Comparison of ENCODE assay signal across 21 cellular contexts in genomic region chr4:150577786-150578185, GRCh38. TPM values are rescaled to one million over a fixed set of nuclear protein-coding genes. Genes with fewer than 3 reads are reported as not detected.
DNase-seq lines count a peak whose midpoint lies in the region; FAIRE-seq and TF ChIP-seq lines count a peak whose summit lies in the region.
"Had no signal": no experiment of that assay in that cellular context is flagged by ENCODE, and none has a peak within 500 bp of the region (broad histone marks: within the 10 kb centered on the region; RNA-seq: fewer than 3 reads in every experiment).

No MANE protein-coding gene starts in this region.

- H3K4me3 ChIP-seq in BE2C (ENCODE audit: low read depth, low read length) (peak overlapping the region; percentile 91), muscle layer of colon (ENCODE audit: low read depth in 1 of 2, low read length in 2 of 2) (peak overlapping the region in 1 of 2 donors; percentile 57), sigmoid colon (peak overlapping the region; percentile 0 to 83 (median 78))

- FAIRE-seq in frontal cortex (lab: Jason Lieb, UNC) = no peak
- FAIRE-seq: H54 had no signal

- H3K27ac ChIP-seq in VCaP (peak overlapping the region; percentile 59; the same call in 1 of the 2 replicates), muscle layer of colon (ENCODE audit: low read depth, low read length) (peak overlapping the region; percentile 65), sigmoid colon (peak overlapping the region in 3 of 4 donors; percentile 90 to 93 (median 92))

- H3K9me3 ChIP-seq in BE2C (no peaks in the 10 kb centered on the region), muscle layer of colon (ENCODE audit: low read length) (no peaks in the 10 kb centered on the region), sigmoid colon (no peaks in the 10 kb centered on the region)

- TF ChIP-seq EP300 in sigmoid colon (IDR thresholded peaks at IDR 0.05) = no peak

- H3K9ac ChIP-seq in muscle layer of colon (ENCODE audit: low read length) = peak overlapping the region; percentile 47

- intact Hi-C loops in sigmoid colon (cut with DNase I) = no loop called here

- no peak for TF ChIP-seq POLR2A in sigmoid colon (IDR thresholded peaks at IDR 0.05)

- TF ChIP-seq CTCF in BE2C (IDR thresholded peaks at IDR 0.05; ENCODE audit: low read depth, low read length) (no peak), VCaP (conservative IDR thresholded peaks at IDR 0.05) (no peak), sigmoid colon (IDR thresholded peaks at IDR 0.05) (no peak)

- WGBS in sigmoid colon, 2 donors = 78% methylated on average over 1 of the region's 1 CpG

- peaks cover 24% of the 10 kb centered on the region for H3K4me1 ChIP-seq in BE2C
- no peaks in the 10 kb centered on the region for H3K4me1 ChIP-seq in muscle layer of colon (ENCODE audit: insufficient read depth, low read length)
- peaks cover 0 to 38% (median 18%) of the 10 kb centered on the region in 4 donors for H3K4me1 ChIP-seq in sigmoid colon

- H3K27me3 ChIP-seq in BE2C (no peaks in the 10 kb centered on the region), muscle layer of colon (ENCODE audit: control insufficient read depth in 1 of 2, insufficient read depth in 2 of 2, low read length in 2 of 2) (no peaks in the 10 kb centered on the region), sigmoid colon (no peaks in the 10 kb centered on the region)

- DNase-seq in BE2C = no peak
- no peak for DNase-seq in sigmoid colon
- no peak for DNase-seq in germinal center (ENCODE audit: low spot score)
- DNase-seq in LoVo (ENCODE audit: low spot score) = no peak
- no peak for DNase-seq in frontal cortex (ENCODE audit: low spot score in 2 of 2)
- DNase-seq: ACHN, AML-193, Kasumi-1, MM.1S, NCI-H1092, NCI-H1436 treated with DMSO at 0.1 percent for 48 hours, NCI-H2029 treated with DMSO at 0.1 percent for 48 hours, NCI-H446 treated with DMSO at 0.1 percent for 48 hours, PC-3, RPMI8226, SIG-M5 had no signal

- H3K36me3 ChIP-seq in BE2C = peaks cover 18% of the 10 kb centered on the region
- H3K36me3 ChIP-seq in muscle layer of colon (ENCODE audit: insufficient read depth, low read length) = no peaks in the 10 kb centered on the region
- H3K36me3 ChIP-seq in sigmoid colon = no peaks in the 10 kb centered on the region

RNA-seq across cellular contexts. Expression of gene MAB21L2, which starts 4.2 kb away (rescaled TPM):
- polyA plus RNA-seq in BE2C (2012; ENCODE audit: insufficient read depth, insufficient read length, low read depth) = 167 TPM
- total RNA-seq in sigmoid colon (100 to 1,000 TPM; 282 to 693 (median 543) TPM), frontal cortex (under 0.01 TPM)
- 10 to 100 TPM in 2 of 3 donors, 1 to 10 TPM in 1; 2.3 to 40.2 (median 23.4) TPM for polyA plus RNA-seq in sigmoid colon
- total RNA-seq: HT-29, PC-3 had no signal
- polyA plus RNA-seq: CD14-positive monocyte had no signal

Comparison
In these comparisons a context has a peak if more than half of its experiments do, and no peak if none do; other contexts are left out.
1. RNA of gene MAB21L2, which starts 4.2 kb away (total RNA-seq): 282 to 693 TPM in sigmoid colon; under 0.01 TPM in frontal cortex (single experiment); every median in the first group is over 100 times any median in the second.
2. Peak in every context shown above with its lines, with median percentiles within 50 percentile points of each other: H3K27ac ChIP-seq.